In the genomic region with DNA sequence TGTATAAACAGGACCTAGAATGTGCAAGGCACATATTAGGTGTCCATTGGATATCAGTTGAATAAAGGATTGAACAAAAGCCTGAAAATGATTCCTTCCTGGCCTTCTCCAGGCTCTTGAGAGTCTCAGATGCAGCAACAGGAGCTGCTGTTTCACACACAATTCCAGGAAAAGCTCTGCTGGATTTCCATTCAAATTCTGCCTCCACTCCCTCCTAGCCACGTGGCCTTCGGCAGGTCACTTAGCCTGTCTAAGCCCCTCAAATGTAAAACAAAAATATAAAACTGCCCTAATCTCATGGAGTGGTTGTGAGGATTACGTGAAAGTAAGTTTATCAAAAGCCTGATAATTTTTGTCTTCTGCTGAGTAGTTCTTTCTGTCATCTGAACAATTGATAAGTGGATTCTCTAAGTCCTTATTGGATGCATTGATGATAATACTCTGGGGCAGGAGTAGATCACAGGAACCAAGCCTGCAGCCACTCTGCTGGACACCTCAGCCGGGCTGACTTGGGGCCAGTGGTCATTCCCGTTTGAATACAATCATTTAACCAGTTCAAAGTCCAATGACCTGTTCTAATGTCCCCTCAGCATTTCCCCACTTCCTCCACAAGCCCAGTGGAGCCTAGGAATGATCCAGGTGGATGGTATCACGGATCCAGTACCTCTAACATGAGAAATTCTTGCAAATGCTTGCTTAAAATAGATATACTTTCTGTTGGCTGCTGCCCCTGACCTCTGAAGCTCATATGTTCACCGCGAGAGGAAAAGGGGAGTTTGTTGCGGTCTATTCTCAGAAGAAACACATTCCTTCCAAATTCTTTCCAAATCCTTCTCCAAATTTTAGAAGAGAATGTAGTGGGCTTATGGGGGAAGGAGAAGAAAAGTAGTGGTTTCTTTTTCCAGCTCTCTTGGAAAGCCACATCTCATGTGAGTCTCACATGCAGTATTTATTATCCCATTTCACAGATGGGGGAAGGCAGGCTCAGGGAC, we compare ENCODE assay signal across 1 cellular context.
TF ChIP-seq lines count a peak whose summit lies in the region.

No MANE protein-coding gene starts in this region.

TF ChIP-seq in HepG2, 621 proteins besides CTCF, POLR2A, EP300 and RAD21 (continued from another document and continues in another):
- TF ChIP-seq KIAA2018 (CRISPR knock-in tag; IDR thresholded peaks at IDR 0.05; ENCODE audit: borderline replicate concordance) (no peak), ZBTB38 (CRISPR knock-in tag; IDR thresholded peaks at IDR 0.05) (no peak), SMC3 (IDR thresholded peaks at IDR 0.05; ENCODE audit: low read length) (0 out of 2 replicates have a peak, but pooled peaks have one; percentile 5), ZNF775 (CRISPR knock-in tag; IDR thresholded peaks at IDR 0.05; ENCODE audit: borderline replicate concordance) (no peak), PCBP1 (IDR thresholded peaks at IDR 0.05; ENCODE audit: borderline replicate concordance, low read depth, low read length) (no peak), POGZ (CRISPR knock-in tag; IDR thresholded peaks at IDR 0.05) (no peak), SKI (IDR thresholded peaks at IDR 0.05; ENCODE audit: partially characterized antibody) (no peak), ZNF800 (CRISPR knock-in tag; IDR thresholded peaks at IDR 0.05) (no peak), HNF1B (CRISPR knock-in tag; IDR thresholded peaks at IDR 0.05) (no peak), HOXA5 (CRISPR knock-in tag; IDR thresholded peaks at IDR 0.05) (no peak), TARDBP (CRISPR knock-in tag; IDR thresholded peaks at IDR 0.05) (peak; percentile 42; the same call in 1 of the 2 replicates), RARA (CRISPR knock-in tag; IDR thresholded peaks at IDR 0.05) (peak; percentile 60; the same call in 1 of the 2 replicates), ZNF816 (CRISPR knock-in tag; IDR thresholded peaks at IDR 0.05; ENCODE audit: borderline replicate concordance) (no peak), SP1 (IDR thresholded peaks at IDR 0.05) (no peak), SP1 (CRISPR knock-in tag; IDR thresholded peaks at IDR 0.05) (no peak), MEIS1 (CRISPR knock-in tag; IDR thresholded peaks at IDR 0.05; ENCODE audit: borderline replicate concordance) (0 out of 2 replicates have a peak, but pooled peaks have one; percentile 26), ZNF441 (CRISPR knock-in tag; IDR thresholded peaks at IDR 0.05; ENCODE audit: borderline replicate concordance) (peak; percentile 22; the same call in 1 of the 2 replicates), MIER3 (CRISPR knock-in tag; IDR thresholded peaks at IDR 0.05; ENCODE audit: borderline replicate concordance) (no peak), GABPA (IDR thresholded peaks at IDR 0.05; ENCODE audit: low read depth, low read length) (no peak), GABPA (CRISPR knock-in tag; IDR thresholded peaks at IDR 0.05; ENCODE audit: low read depth) (peak; percentile 58), ZNF83 (CRISPR knock-in tag; IDR thresholded peaks at IDR 0.05; ENCODE audit: borderline replicate concordance) (no peak), ZSCAN30 (CRISPR knock-in tag; IDR thresholded peaks at IDR 0.05) (no peak), TAF1 (CRISPR knock-in tag; IDR thresholded peaks at IDR 0.05) (no peak), PHF20 (CRISPR knock-in tag; IDR thresholded peaks at IDR 0.05) (no peak), ZKSCAN5 (CRISPR knock-in tag; IDR thresholded peaks at IDR 0.05) (no peak), NR2C2 (CRISPR knock-in tag; IDR thresholded peaks at IDR 0.05; ENCODE audit: borderline replicate concordance) (0 out of 2 replicates have a peak, but pooled peaks have one; percentile 24), ZZZ3 (CRISPR knock-in tag; IDR thresholded peaks at IDR 0.05; ENCODE audit: borderline replicate concordance) (no peak), GTF3A (CRISPR knock-in tag; conservative IDR thresholded peaks at IDR 0.05) (no peak), ZNF382 (CRISPR knock-in tag; IDR thresholded peaks at IDR 0.05; ENCODE audit: borderline replicate concordance) (no peak), DNMT1 (CRISPR knock-in tag; IDR thresholded peaks at IDR 0.05) (no peak), TEAD3 (CRISPR knock-in tag; optimal IDR thresholded peaks at IDR 0.05; ENCODE audit: borderline replicate concordance) (peak; percentile 53), PHF5A (CRISPR knock-in tag; IDR thresholded peaks at IDR 0.05; ENCODE audit: low read depth, unreplicated experiment) (no peak), HOXA9 (CRISPR knock-in tag; IDR thresholded peaks at IDR 0.05; ENCODE audit: borderline replicate concordance) (no peak)
- TF ChIP-seq, protein P1, sequence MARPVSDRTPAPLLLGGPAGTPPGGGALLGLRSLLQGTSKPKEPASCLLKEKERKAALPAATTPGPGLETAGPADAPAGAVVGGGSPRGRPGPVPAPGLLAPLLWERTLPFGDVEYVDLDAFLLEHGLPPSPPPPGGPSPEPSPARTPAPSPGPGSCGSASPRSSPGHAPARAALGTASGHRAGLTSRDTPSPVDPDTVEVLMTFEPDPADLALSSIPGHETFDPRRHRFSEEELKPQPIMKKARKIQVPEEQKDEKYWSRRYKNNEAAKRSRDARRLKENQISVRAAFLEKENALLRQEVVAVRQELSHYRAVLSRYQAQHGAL (CRISPR knock-in tag; IDR thresholded peaks at IDR 0.05; ENCODE audit: not compliant biosample characterization): no peak
- TF ChIP-seq, protein P2, sequence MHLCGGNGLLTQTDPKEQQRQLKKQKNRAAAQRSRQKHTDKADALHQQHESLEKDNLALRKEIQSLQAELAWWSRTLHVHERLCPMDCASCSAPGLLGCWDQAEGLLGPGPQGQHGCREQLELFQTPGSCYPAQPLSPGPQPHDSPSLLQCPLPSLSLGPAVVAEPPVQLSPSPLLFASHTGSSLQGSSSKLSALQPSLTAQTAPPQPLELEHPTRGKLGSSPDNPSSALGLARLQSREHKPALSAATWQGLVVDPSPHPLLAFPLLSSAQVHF (CRISPR knock-in tag; IDR thresholded peaks at IDR 0.05): no peak
- TF ChIP-seq, protein P3, sequence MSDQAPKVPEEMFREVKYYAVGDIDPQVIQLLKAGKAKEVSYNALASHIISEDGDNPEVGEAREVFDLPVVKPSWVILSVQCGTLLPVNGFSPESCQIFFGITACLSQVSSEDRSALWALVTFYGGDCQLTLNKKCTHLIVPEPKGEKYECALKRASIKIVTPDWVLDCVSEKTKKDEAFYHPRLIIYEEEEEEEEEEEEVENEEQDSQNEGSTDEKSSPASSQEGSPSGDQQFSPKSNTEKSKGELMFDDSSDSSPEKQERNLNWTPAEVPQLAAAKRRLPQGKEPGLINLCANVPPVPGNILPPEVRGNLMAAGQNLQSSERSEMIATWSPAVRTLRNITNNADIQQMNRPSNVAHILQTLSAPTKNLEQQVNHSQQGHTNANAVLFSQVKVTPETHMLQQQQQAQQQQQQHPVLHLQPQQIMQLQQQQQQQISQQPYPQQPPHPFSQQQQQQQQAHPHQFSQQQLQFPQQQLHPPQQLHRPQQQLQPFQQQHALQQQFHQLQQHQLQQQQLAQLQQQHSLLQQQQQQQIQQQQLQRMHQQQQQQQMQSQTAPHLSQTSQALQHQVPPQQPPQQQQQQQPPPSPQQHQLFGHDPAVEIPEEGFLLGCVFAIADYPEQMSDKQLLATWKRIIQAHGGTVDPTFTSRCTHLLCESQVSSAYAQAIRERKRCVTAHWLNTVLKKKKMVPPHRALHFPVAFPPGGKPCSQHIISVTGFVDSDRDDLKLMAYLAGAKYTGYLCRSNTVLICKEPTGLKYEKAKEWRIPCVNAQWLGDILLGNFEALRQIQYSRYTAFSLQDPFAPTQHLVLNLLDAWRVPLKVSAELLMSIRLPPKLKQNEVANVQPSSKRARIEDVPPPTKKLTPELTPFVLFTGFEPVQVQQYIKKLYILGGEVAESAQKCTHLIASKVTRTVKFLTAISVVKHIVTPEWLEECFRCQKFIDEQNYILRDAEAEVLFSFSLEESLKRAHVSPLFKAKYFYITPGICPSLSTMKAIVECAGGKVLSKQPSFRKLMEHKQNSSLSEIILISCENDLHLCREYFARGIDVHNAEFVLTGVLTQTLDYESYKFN (CRISPR knock-in tag; conservative IDR thresholded peaks at IDR 0.05): peak; percentile 83
